ENCODE assay signal across 21 cellular contexts in the genomic region with DNA sequence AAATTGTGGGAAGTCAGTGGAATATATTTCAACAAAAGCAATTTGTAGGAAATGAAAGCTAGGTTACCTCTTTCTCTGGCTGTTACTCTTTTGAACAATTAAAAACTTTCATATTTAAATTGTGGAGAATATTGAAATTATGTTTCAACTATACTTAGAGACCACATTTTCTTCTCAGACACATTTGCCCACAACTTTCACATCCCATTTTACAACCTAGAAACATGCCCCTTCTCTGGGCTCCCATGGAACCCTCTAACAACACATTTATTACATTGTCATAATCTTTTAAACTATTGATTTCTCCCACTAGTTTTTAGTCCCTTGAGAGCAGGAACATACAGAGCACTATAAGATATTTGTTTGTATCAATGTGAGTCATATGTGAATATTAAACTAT.
DNase-seq lines count a peak whose midpoint lies in the region; ATAC-seq and FAIRE-seq lines count a peak whose summit lies in the region.
"Had no signal": no experiment of that assay in that cellular context is flagged by ENCODE, and none has a peak within 500 bp of the region (broad histone marks: within the 10 kb centered on the region; RNA-seq: fewer than 3 reads in every experiment).

No MANE protein-coding gene starts in this region.

- DNase-seq in activated naive CD8-positive, alpha-beta T cell treated with anti-CD3 and anti-CD28 coated beads, Interleukin-2, amount 10 ng/mL, durations not matched to agents 7 days and 5 days = no peak
- DNase-seq in activated naive CD8-positive, alpha-beta T cell treated with anti-CD3 and anti-CD28 coated beads, Interleukin-2, amount 50 U/mL, for 24 hours = no peak
- DNase-seq in NOMO-1 treated with DMSO at 0.1 percent for 48 hours (lab: John Stamatoyannopoulos, UW; ENCODE audit: unreplicated experiment) (peak; percentile 76), HTR-8/SVneo (ENCODE audit: insufficient read length, low spot score) (no peak), SHP77 (lab: John Stamatoyannopoulos, UW) (no peak), NCI-H82 treated with DMSO at 0.1 percent for 48 hours (lab: John Stamatoyannopoulos, UW; ENCODE audit: unreplicated experiment) (no peak)
- DNase-seq: KBM-7, MM.1S, NCI-H1105 treated with DMSO at 0.1 percent for 48 hours, NCI-H1694, NCI-H2081, NCI-H2171 treated with DMSO at 0.1 percent for 48 hours, NCI-H524 treated with DMSO at 0.1 percent for 48 hours, NCI-H82, Peyer's patch, T-helper 2 cell had no signal

- H3K36me3 Mint-ChIP-seq in activated naive CD8-positive, alpha-beta T cell treated with anti-CD3 and anti-CD28 coated beads, Interleukin-2, amount 10 ng/mL, durations not matched to agents 7 days and 5 days = no peaks in the 10 kb centered on the region
- H3K36me3 Mint-ChIP-seq in activated naive CD8-positive, alpha-beta T cell treated with anti-CD3 and anti-CD28 coated beads, Interleukin-2, amount 50 U/mL, for 24 hours (ENCODE audit: low read depth) = no peaks in the 10 kb centered on the region
- H3K36me3 Mint-ChIP-seq: CD14-positive monocyte had no signal

- H3K4me1 Mint-ChIP-seq in activated naive CD8-positive, alpha-beta T cell treated with anti-CD3 and anti-CD28 coated beads, Interleukin-2, amount 10 ng/mL, durations not matched to agents 7 days and 5 days = no peaks in the 10 kb centered on the region
- H3K4me1 Mint-ChIP-seq in activated naive CD8-positive, alpha-beta T cell treated with anti-CD3 and anti-CD28 coated beads, Interleukin-2, amount 50 U/mL, for 24 hours = no peaks in the 10 kb centered on the region
- H3K4me1 Mint-ChIP-seq: B cell, CD14-positive monocyte had no signal

- H3K9me3 Mint-ChIP-seq in activated naive CD8-positive, alpha-beta T cell treated with anti-CD3 and anti-CD28 coated beads, Interleukin-2, amount 10 ng/mL, durations not matched to agents 7 days and 5 days = no peaks in the 10 kb centered on the region
- no peaks in the 10 kb centered on the region for H3K9me3 Mint-ChIP-seq in activated naive CD8-positive, alpha-beta T cell treated with anti-CD3 and anti-CD28 coated beads, Interleukin-2, amount 50 U/mL, for 24 hours

- no peak for ATAC-seq in activated naive CD8-positive, alpha-beta T cell treated with anti-CD3 and anti-CD28 coated beads, Interleukin-2, amount 10 ng/mL, durations not matched to agents 7 days and 5 days (ENCODE audit: low read depth)
- ATAC-seq in activated naive CD8-positive, alpha-beta T cell treated with anti-CD3 and anti-CD28 coated beads, Interleukin-2, amount 50 U/mL, for 24 hours = no peak
- peak; percentile 55 for ATAC-seq in GM21786 (IDR thresholded peaks at IDR 0.05; ENCODE audit: unreplicated experiment)
- ATAC-seq: A549 had no signal

- no peaks in the 10 kb centered on the region for H3K27me3 Mint-ChIP-seq in activated naive CD8-positive, alpha-beta T cell treated with anti-CD3 and anti-CD28 coated beads, Interleukin-2, amount 10 ng/mL, durations not matched to agents 7 days and 5 days
- H3K27me3 Mint-ChIP-seq in activated naive CD8-positive, alpha-beta T cell treated with anti-CD3 and anti-CD28 coated beads, Interleukin-2, amount 50 U/mL, for 24 hours = no peaks in the 10 kb centered on the region
- H3K27me3 Mint-ChIP-seq: B cell had no signal

- peak overlapping the region; percentile 5 for H3K27ac Mint-ChIP-seq in activated naive CD8-positive, alpha-beta T cell treated with anti-CD3 and anti-CD28 coated beads, Interleukin-2, amount 10 ng/mL, durations not matched to agents 7 days and 5 days
- H3K27ac Mint-ChIP-seq in activated naive CD8-positive, alpha-beta T cell treated with anti-CD3 and anti-CD28 coated beads, Interleukin-2, amount 50 U/mL, for 24 hours = no peak overlapping the region
- H3K27ac Mint-ChIP-seq: B cell, CD14-positive monocyte had no signal

- no peak overlapping the region for H3K4me3 Mint-ChIP-seq in activated naive CD8-positive, alpha-beta T cell treated with anti-CD3 and anti-CD28 coated beads, Interleukin-2, amount 10 ng/mL, durations not matched to agents 7 days and 5 days
- H3K4me3 Mint-ChIP-seq in activated naive CD8-positive, alpha-beta T cell treated with anti-CD3 and anti-CD28 coated beads, Interleukin-2, amount 50 U/mL, for 24 hours = no peak overlapping the region
- H3K4me3 Mint-ChIP-seq: B cell, CD14-positive monocyte had no signal

- POLR2A ChIA-PET in activated naive CD8-positive, alpha-beta T cell treated with anti-CD3 and anti-CD28 coated beads, Interleukin-2, amount 10 ng/mL, durations not matched to agents 7 days and 5 days (lab: Charles Lee) = no interaction called here

- FAIRE-seq in HTR-8/SVneo (lab: Jason Lieb, UNC) = no peak
- FAIRE-seq: A549, G401.6 had no signal
